Comparison of ENCODE assay signal across 9 cellular contexts in the genomic region with DNA sequence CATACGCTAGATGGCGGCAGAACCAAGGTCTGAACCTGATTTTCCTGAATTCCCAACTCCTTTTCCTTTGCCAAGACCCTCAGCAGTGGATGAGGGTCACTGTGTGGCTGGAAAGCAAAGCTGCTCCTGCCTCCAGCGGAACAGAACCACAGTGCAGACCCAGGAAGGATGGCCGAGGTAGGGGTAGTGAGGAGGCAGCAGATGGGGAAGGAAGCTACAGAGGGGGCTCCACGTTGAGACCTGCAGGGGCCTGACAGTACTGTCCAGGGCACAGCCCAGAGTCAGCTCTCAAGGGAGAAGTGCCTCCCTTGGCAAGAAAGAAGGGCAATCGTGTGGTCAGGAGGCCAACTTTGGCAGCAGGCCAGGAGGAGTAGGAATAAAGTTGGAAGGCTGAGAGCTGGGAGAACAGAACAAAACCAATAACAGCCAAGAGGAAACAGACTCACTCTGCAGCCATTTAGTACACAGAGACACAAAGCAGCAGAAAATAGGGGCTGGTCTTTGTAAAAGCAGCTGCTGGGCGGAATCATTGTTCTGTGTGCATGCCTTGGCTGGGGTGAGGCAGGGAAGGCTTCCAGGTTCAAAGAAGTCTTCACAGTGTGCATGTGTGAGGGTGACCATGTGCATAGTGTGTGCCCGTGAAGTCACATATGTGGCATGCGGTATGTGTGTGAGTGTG. TPM values are rescaled to one million over a fixed set of nuclear protein-coding genes. Genes with fewer than 3 reads are reported as not detected.
DNase-seq lines count a peak whose midpoint lies in the region; ATAC-seq and TF ChIP-seq lines count a peak whose summit lies in the region.
"Had no signal": no experiment of that assay in that cellular context is flagged by ENCODE, and none has a peak within 500 bp of the region (broad histone marks: within the 10 kb centered on the region; RNA-seq: fewer than 3 reads in every experiment).

No MANE protein-coding gene starts in this region.

- H2AFZ ChIP-seq in Karpas-422 (ENCODE audit: low read length), result no peak overlapping the region

- H3K9me3 ChIP-seq in heart left ventricle, result no peaks in the 10 kb centered on the region
- no peaks in the 10 kb centered on the region for H3K9me3 ChIP-seq in Karpas-422 (ENCODE audit: low read length)

- H3K4me1 Mint-ChIP-seq in activated T-helper 17 cell treated with anti-CD3 and anti-CD28 coated beads, Interleukin-2, amount 50 U/mL, for 72 hours, result no peaks in the 10 kb centered on the region
- peaks cover 6% of the 10 kb centered on the region for H3K4me1 Mint-ChIP-seq in progenitor cell of endocrine pancreas (ENCODE audit: low read depth)

- no peaks in the 10 kb centered on the region for H3K9me3 Mint-ChIP-seq in activated T-helper 17 cell treated with anti-CD3 and anti-CD28 coated beads, Interleukin-2, amount 50 U/mL, for 72 hours
- no peaks in the 10 kb centered on the region for H3K9me3 Mint-ChIP-seq in progenitor cell of endocrine pancreas (ENCODE audit: low read depth)
- H3K9me3 Mint-ChIP-seq: T-helper 1 cell treated with Interleukin-12 subunit alpha and Interleukin-12 subunit beta and Interleukin-4 antibody, amounts not matched to agents 30 μg/mL and 1 μg/mL, for 36 hours had no signal

- no peaks in the 10 kb centered on the region for H3K9me2 ChIP-seq in Karpas-422 (replicated peaks; ENCODE audit: insufficient read depth, low read length)

- peaks cover 5% of the 10 kb centered on the region for H3K36me3 Mint-ChIP-seq in activated T-helper 17 cell treated with anti-CD3 and anti-CD28 coated beads, Interleukin-2, amount 50 U/mL, for 72 hours (ENCODE audit: low read depth)
- H3K36me3 Mint-ChIP-seq in progenitor cell of endocrine pancreas (ENCODE audit: insufficient read depth), result no peaks in the 10 kb centered on the region

- no peaks in the 10 kb centered on the region for H3K27me3 ChIP-seq in heart left ventricle
- no peaks in the 10 kb centered on the region for H3K27me3 ChIP-seq in Karpas-422 (ENCODE audit: low read length)

- 0 out of 2 replicates have a peak, but pooled peaks cover 4% of the 10 kb centered on the region for H4K20me1 ChIP-seq in Karpas-422 (ENCODE audit: insufficient read depth, low read depth, low read length)

- H3K9ac ChIP-seq in Karpas-422 (ENCODE audit: low read length), result no peak overlapping the region

- no peak for ATAC-seq in activated T-helper 17 cell treated with anti-CD3 and anti-CD28 coated beads, Interleukin-2, amount 50 U/mL, for 72 hours (replicated peaks)
- peak; percentile 52 to 79 (median 74) for ATAC-seq in heart left ventricle

- H3K4me3 Mint-ChIP-seq in activated T-helper 17 cell treated with anti-CD3 and anti-CD28 coated beads, Interleukin-2, amount 50 U/mL, for 72 hours, result no peak overlapping the region
- H3K4me3 Mint-ChIP-seq in progenitor cell of endocrine pancreas (ENCODE audit: low read depth), result no peak overlapping the region
- H3K4me3 Mint-ChIP-seq: T-helper 1 cell treated with Interleukin-12 subunit alpha and Interleukin-12 subunit beta and Interleukin-4 antibody, amounts not matched to agents 30 μg/mL and 1 μg/mL, for 36 hours had no signal

- TF ChIP-seq POLR2A in heart left ventricle (IDR thresholded peaks at IDR 0.05), result no peak

- no peaks in the 10 kb centered on the region for H3K27me3 Mint-ChIP-seq in activated T-helper 17 cell treated with anti-CD3 and anti-CD28 coated beads, Interleukin-2, amount 50 U/mL, for 72 hours
- peaks cover 4% of the 10 kb centered on the region for H3K27me3 Mint-ChIP-seq in progenitor cell of endocrine pancreas

- H3K79me2 ChIP-seq in Karpas-422 (ENCODE audit: low read length), result no peaks in the 10 kb centered on the region

- H3K27ac Mint-ChIP-seq in activated T-helper 17 cell treated with anti-CD3 and anti-CD28 coated beads, Interleukin-2, amount 50 U/mL, for 72 hours, result peak overlapping the region; percentile 12
- no peak overlapping the region for H3K27ac Mint-ChIP-seq in progenitor cell of endocrine pancreas
- H3K27ac Mint-ChIP-seq: T-helper 1 cell treated with Interleukin-12 subunit alpha and Interleukin-12 subunit beta and Interleukin-4 antibody, amounts not matched to agents 30 μg/mL and 1 μg/mL, for 36 hours had no signal

- H3K27ac ChIP-seq in heart left ventricle, result peak overlapping the region in 11 of 12 donors; percentile 55 to 79 (median 70)
- H3K27ac ChIP-seq in Karpas-422 (ENCODE audit: low read length), result no peak overlapping the region

- DNase-seq in DMS53 (lab: John Stamatoyannopoulos, UW) (peak; percentile 27), DMS53 treated with DMSO at 0.1 percent for 48 hours (lab: John Stamatoyannopoulos, UW; ENCODE audit: unreplicated experiment) (no peak), heart left ventricle (peak; percentile 62 to 78 (median 68)), progenitor cell of endocrine pancreas (ENCODE audit: low spot score, unreplicated experiment) (peak; percentile 44), HuH-7.5 (ENCODE audit: low spot score) (no peak), Karpas-422 (no peak), NCI-H187 (lab: John Stamatoyannopoulos, UW) (no peak)

- TF ChIP-seq CTCF in heart left ventricle (IDR thresholded peaks at IDR 0.05) (peak in 11 of 12 donors; percentile 41 to 73 (median 56)), progenitor cell of endocrine pancreas (IDR thresholded peaks at IDR 0.05; ENCODE audit: unreplicated experiment) (peak; percentile 70)

- peak overlapping the region in 5 of 12 donors; percentile 18 to 37 (median 31) for H3K4me3 ChIP-seq in heart left ventricle
- no peak overlapping the region for H3K4me3 ChIP-seq in Karpas-422 (ENCODE audit: low read length)

- WGBS in heart left ventricle, 4 donors, result 31 to 44% (median 34%) methylated on average over 9 of the region's 9 CpGs

- no peak overlapping the region for H3K4me2 ChIP-seq in Karpas-422 (ENCODE audit: low read depth, low read length, poor library complexity, severe bottlenecking)

- H3K4me1 ChIP-seq in heart left ventricle, result peaks cover 7 to 41% (median 25%) of the 10 kb centered on the region in 12 donors
- no peaks in the 10 kb centered on the region for H3K4me1 ChIP-seq in Karpas-422 (ENCODE audit: low read length)

- peaks cover 0 to 4% (median 0%) of the 10 kb centered on the region in 9 donors for H3K36me3 ChIP-seq in heart left ventricle
- no peaks in the 10 kb centered on the region for H3K36me3 ChIP-seq in Karpas-422 (ENCODE audit: insufficient read depth, low read length)

- intact Hi-C loops in heart left ventricle (cut with DNase I), result loop anchor here (2.0 to 5.0 kb wide), 4 partner anchors 40 to 57 kb away; partner anchors contain the start of gene UBE2J1 (in 6 of the 10)

RNA-seq across cellular contexts. Expression of gene GABRR2, which starts 3.1 kb away (rescaled TPM):
- total RNA-seq in activated T-helper 17 cell treated with anti-CD3 and anti-CD28 coated beads, Interleukin-2, amount 50 U/mL, for 72 hours, result under 1 TPM; 0.64 to 0.71 TPM
- total RNA-seq in heart left ventricle (1 to 10 TPM in 1 of 9 donors, under 1 TPM in 8; 0.20 to 1.1 (median 0.31) TPM), progenitor cell of endocrine pancreas (0.47 and 0.53 TPM in 2 replicates)
- polyA plus RNA-seq in heart left ventricle, result under 1 TPM; 0.30 to 0.46 TPM
- total RNA-seq in Karpas-422 (2014; rRNA removed; shearing (Covaris generic); ENCODE audit: low replicate concordance), result 0.11 and 0.22 TPM in 2 replicates

RNA-seq across cellular contexts. Expression of gene UBE2J1, which starts 40.5 kb away (rescaled TPM):
- 10 to 100 TPM; 18.1 to 25.4 TPM for total RNA-seq in activated T-helper 17 cell treated with anti-CD3 and anti-CD28 coated beads, Interleukin-2, amount 50 U/mL, for 72 hours
- total RNA-seq in heart left ventricle, result 10 to 100 TPM in 8 of 9 donors, 1 to 10 TPM in 1; 9.8 to 28.2 (median 15.2) TPM
- 10 to 100 TPM in 1 of 2 donors, 1 to 10 TPM in 1; 8.9 to 18.1 TPM for polyA plus RNA-seq in heart left ventricle
- total RNA-seq in progenitor cell of endocrine pancreas, result 36.0 and 36.2 TPM in 2 replicates
- 30.4 and 48.0 TPM in 2 replicates for total RNA-seq in Karpas-422 (2014; rRNA removed; shearing (Covaris generic); ENCODE audit: low replicate concordance)

Comparison
In these comparisons a context has a peak if more than half of its experiments do, and no peak if none do; other contexts are left out.
1. DNase-seq: peak in DMS53 (single experiment), heart left ventricle (5 of 5) and progenitor cell of endocrine pancreas (single experiment); none in DMS53 treated with DMSO at 0.1 percent for 48 hours (single experiment), HuH-7.5 (single experiment), Karpas-422 (single experiment) and NCI-H187 (0 of 2).